ENCODE assay signal across 2 cellular contexts in the genomic region with DNA sequence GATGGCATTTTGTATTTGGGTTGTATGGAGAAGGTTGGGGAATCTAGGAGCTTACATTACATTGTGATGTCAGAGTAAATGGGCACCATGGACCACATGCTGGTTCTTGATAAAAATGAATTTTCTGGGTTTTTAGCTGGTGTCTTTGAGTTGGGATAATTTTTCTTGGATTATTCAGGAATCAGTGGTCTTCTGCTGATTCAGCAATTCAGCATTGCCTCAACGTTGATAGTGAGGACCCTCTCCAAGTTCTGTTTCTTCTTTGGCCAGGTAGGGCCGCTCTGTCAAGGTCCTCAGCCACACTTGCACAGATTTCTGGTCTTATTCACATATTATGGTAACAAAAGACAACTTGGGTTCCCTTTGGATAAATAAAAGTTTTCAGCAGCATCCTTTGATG.
TF ChIP-seq lines count a peak whose summit lies in the region.

No MANE protein-coding gene starts in this region.

TF ChIP-seq in HepG2, 621 proteins besides CTCF, POLR2A, EP300 and RAD21:
- TF ChIP-seq MAFF (IDR thresholded peaks at IDR 0.05; ENCODE audit: low read depth, low read length) (peak; percentile 93), MAFK (conservative IDR thresholded peaks at IDR 0.05 in 1 of 2, IDR thresholded peaks at IDR 0.05 in 1 of 2; ENCODE audit: low read length in 2 of 2) (peak; percentile 87 to 96), TCF7 (IDR thresholded peaks at IDR 0.05; ENCODE audit: low read depth) (no peak)

TF ChIP-seq in H1, 55 proteins besides CTCF, POLR2A, EP300 and RAD21:
- TF ChIP-seq POLR2AphosphoS5 (IDR thresholded peaks at IDR 0.05; ENCODE audit: low read depth, low read length) (no peak), TEAD4 (IDR thresholded peaks at IDR 0.05; ENCODE audit: low read depth, low read length) (no peak), MAFK (IDR thresholded peaks at IDR 0.05; ENCODE audit: low read depth, low read length) (peak; percentile 63; the same call in 1 of the 2 replicates)
